ENCODE assay signal across 1 cellular context in genomic region chr21:44533891-44534627, GRCh38.
TF ChIP-seq lines count a peak whose summit lies in the region.

No MANE protein-coding gene starts in this region.

TF ChIP-seq in WTC11, 78 proteins besides CTCF, POLR2A, EP300 and RAD21 (continued from another document):
- TF ChIP-seq, protein P1, sequence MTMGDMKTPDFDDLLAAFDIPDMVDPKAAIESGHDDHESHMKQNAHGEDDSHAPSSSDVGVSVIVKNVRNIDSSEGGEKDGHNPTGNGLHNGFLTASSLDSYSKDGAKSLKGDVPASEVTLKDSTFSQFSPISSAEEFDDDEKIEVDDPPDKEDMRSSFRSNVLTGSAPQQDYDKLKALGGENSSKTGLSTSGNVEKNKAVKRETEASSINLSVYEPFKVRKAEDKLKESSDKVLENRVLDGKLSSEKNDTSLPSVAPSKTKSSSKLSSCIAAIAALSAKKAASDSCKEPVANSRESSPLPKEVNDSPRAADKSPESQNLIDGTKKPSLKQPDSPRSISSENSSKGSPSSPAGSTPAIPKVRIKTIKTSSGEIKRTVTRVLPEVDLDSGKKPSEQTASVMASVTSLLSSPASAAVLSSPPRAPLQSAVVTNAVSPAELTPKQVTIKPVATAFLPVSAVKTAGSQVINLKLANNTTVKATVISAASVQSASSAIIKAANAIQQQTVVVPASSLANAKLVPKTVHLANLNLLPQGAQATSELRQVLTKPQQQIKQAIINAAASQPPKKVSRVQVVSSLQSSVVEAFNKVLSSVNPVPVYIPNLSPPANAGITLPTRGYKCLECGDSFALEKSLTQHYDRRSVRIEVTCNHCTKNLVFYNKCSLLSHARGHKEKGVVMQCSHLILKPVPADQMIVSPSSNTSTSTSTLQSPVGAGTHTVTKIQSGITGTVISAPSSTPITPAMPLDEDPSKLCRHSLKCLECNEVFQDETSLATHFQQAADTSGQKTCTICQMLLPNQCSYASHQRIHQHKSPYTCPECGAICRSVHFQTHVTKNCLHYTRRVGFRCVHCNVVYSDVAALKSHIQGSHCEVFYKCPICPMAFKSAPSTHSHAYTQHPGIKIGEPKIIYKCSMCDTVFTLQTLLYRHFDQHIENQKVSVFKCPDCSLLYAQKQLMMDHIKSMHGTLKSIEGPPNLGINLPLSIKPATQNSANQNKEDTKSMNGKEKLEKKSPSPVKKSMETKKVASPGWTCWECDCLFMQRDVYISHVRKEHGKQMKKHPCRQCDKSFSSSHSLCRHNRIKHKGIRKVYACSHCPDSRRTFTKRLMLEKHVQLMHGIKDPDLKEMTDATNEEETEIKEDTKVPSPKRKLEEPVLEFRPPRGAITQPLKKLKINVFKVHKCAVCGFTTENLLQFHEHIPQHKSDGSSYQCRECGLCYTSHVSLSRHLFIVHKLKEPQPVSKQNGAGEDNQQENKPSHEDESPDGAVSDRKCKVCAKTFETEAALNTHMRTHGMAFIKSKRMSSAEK (CRISPR knock-in tag; IDR thresholded peaks at IDR 0.05; ENCODE audit: borderline replicate concordance) = no peak
- TF ChIP-seq TEAD1 (CRISPR knock-in tag; IDR thresholded peaks at IDR 0.05) (no peak), JUN (CRISPR knock-in tag; IDR thresholded peaks at IDR 0.05) (no peak), ZNF232 (CRISPR knock-in tag; IDR thresholded peaks at IDR 0.05) (no peak), KAT7 (CRISPR knock-in tag; IDR thresholded peaks at IDR 0.05; ENCODE audit: borderline replicate concordance) (no peak)
